19 cellular contexts compared by ENCODE assay signal in genomic region chr20:62128499-62128898, GRCh38.
"Had no signal": no experiment of that assay in that cellular context is flagged by ENCODE, and none has a peak within 500 bp of the region (broad histone marks: within the 10 kb centered on the region; RNA-seq: fewer than 3 reads in every experiment).

No MANE protein-coding gene starts in this region.

- H3K27ac Mint-ChIP-seq: activated CD8-positive, alpha-beta memory T cell treated with anti-CD3 and anti-CD28 coated beads, Interleukin-2, amount 10 ng/mL, durations not matched to agents 7 days and 5 days had no signal

- H3K4me3 ChIP-seq: cardiac muscle cell, esophagus squamous epithelium, pancreas, right lobe of liver, thoracic aorta had no signal

- H3K27me3 Mint-ChIP-seq: activated CD8-positive, alpha-beta memory T cell treated with anti-CD3 and anti-CD28 coated beads, Interleukin-2, amount 10 ng/mL, durations not matched to agents 7 days and 5 days; naive B cell had no signal

- H3K27ac ChIP-seq: cardiac muscle cell, esophagus squamous epithelium, pancreas, right lobe of liver, thoracic aorta had no signal

- DNase-seq: activated CD4-positive, alpha-beta T cell treated with anti-CD3 and anti-CD28 coated beads, Interleukin-2, amount 50 U/mL, for 48 hours; activated CD8-positive, alpha-beta memory T cell treated with anti-CD3 and anti-CD28 coated beads, Interleukin-2, amount 10 ng/mL, durations not matched to agents 7 days and 5 days; activated effector memory CD4-positive, alpha-beta T cell treated with anti-CD3 and anti-CD28 coated beads, Interleukin-2, amount 50 U/mL, for 16 hours; activated naive CD4-positive, alpha-beta T cell treated with anti-CD3 and anti-CD28 coated beads, Interleukin-2, amount 50 U/mL, for 16 hours; amygdala; dermis blood vessel endothelial cell; effector memory CD4-positive, alpha-beta T cell; esophagus squamous epithelium; islet precursor cell; naive B cell; pancreas; right lobe of liver; small intestine; stimulated activated CD4-positive, alpha-beta T cell treated with anti-CD3 and anti-CD28 coated beads, Interleukin-15, amount 100 ng/mL, for 24 hours; stimulated activated CD4-positive, alpha-beta T cell treated with anti-CD3 and anti-CD28 coated beads, Interleukin-2, amount 100 ng/mL, for 48 hours; SW 1271 had no signal

- H3K4me3 Mint-ChIP-seq: activated CD8-positive, alpha-beta memory T cell treated with anti-CD3 and anti-CD28 coated beads, Interleukin-2, amount 10 ng/mL, durations not matched to agents 7 days and 5 days had no signal

- H3K27me3 ChIP-seq: cardiac muscle cell, esophagus squamous epithelium, pancreas, right lobe of liver had no signal

- ATAC-seq: activated CD8-positive, alpha-beta memory T cell treated with anti-CD3 and anti-CD28 coated beads, Interleukin-2, amount 10 ng/mL, durations not matched to agents 7 days and 5 days; left lobe of liver; pancreas; right lobe of liver had no signal

- H3K9me3 Mint-ChIP-seq: naive B cell had no signal

- H3K9me3 ChIP-seq: esophagus squamous epithelium, pancreas, right lobe of liver, thoracic aorta had no signal
